Comparison of ENCODE assay signal across 9 cellular contexts in the genomic region with DNA sequence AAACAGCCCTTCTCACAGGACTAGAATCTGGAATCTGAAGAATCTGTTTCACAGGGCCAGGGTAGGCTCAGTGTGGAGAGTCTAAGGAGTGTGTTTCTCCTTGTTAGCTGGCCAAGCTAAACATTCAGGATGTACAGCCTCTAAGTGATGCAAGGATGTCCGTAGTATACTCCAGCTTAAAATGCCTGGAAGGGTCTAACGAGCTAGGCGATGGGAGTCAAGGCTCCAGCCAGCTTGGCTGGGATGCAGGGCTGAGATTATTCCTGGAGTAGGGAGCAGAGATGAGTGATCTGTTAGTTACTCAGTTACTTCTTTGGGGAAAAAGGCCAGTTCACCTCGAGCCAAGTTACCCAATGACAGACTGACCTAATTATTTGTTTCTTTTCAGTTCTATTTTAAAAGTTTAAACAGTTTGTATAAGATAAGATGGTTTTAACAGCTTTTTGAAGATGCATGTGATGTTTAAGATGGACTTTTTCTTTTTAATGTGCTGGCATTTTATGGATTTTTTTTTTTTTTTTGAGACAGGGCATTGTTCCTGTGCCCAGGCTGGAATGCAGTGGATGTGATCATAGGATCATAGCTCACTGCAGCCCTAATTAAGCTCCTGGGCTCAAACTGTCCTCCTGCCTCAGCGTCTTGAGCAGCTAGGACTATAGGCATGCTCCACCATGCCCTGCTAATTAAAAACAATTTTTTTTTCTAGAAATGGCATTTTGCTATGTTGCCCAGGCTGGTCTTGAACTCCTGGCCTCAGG. TPM values are rescaled to one million over a fixed set of nuclear protein-coding genes. Genes with fewer than 3 reads are reported as not detected.
A peak's percentile ranks its signal among the peaks of the same experiment; 100 is the strongest.
DNase-seq lines count a peak whose midpoint lies in the region; ATAC-seq and TF ChIP-seq lines count a peak whose summit lies in the region.
"Had no signal": no experiment of that assay in that cellular context is flagged by ENCODE, and none has a peak within 500 bp of the region (broad histone marks: within the 10 kb centered on the region; RNA-seq: fewer than 3 reads in every experiment).

No MANE protein-coding gene starts in this region.

- H3K4me1 Mint-ChIP-seq in natural killer cell, result peaks cover 62 to 63% of the 10 kb centered on the region in 2 donors

- DNase-seq in AG20443 (ENCODE audit: low spot score) (peak; percentile 69), SK-MEL-5 (ENCODE audit: low read depth, low spot score) (peak; percentile 42), foreskin fibroblast (peak; percentile 56 to 80), ovary (peak; percentile 38 to 68 (median 47)), natural killer cell (no peak), NCI-H128 (lab: John Stamatoyannopoulos, UW; ENCODE audit: unreplicated experiment) (no peak)
- DNase-seq: NCI-H187 had no signal

- no peaks in the 10 kb centered on the region for H3K9me3 Mint-ChIP-seq in natural killer cell

- peaks cover 22% of the 10 kb centered on the region for H3K4me1 ChIP-seq in ovary (ENCODE audit: insufficient read depth)

- in situ Hi-C loops in SK-MEL-5 (cut with HindIII; ENCODE audit: low pct_unique_long_range_greater_than_20kb, low sequenced_read_pairs), result no loop called here

- H3K27ac ChIP-seq in ovary, result no peak overlapping the region

- ATAC-seq in HG03439 (IDR thresholded peaks at IDR 0.05; ENCODE audit: unreplicated experiment), result no peak
- no peak for ATAC-seq in GM18520 (IDR thresholded peaks at IDR 0.05; ENCODE audit: unreplicated experiment)
- no peak for ATAC-seq in natural killer cell

- no peak for TF ChIP-seq CTCF in foreskin fibroblast (IDR thresholded peaks at IDR 0.05; ENCODE audit: low read depth, low read length)
- TF ChIP-seq CTCF in ovary (IDR thresholded peaks at IDR 0.05), result no peak
- TF ChIP-seq CTCF in natural killer cell (IDR thresholded peaks at IDR 0.05), result no peak

- no peaks in the 10 kb centered on the region for H3K9me3 ChIP-seq in ovary

- H3K27me3 Mint-ChIP-seq in natural killer cell (ENCODE audit: low read depth in 2 of 2), result no peaks in the 10 kb centered on the region

- no peak for TF ChIP-seq POLR2A in ovary (IDR thresholded peaks at IDR 0.05)

- H3K36me3 Mint-ChIP-seq in natural killer cell, result no peaks in the 10 kb centered on the region

- H3K36me3 ChIP-seq in ovary, result no peaks in the 10 kb centered on the region

- intact Hi-C loops in ovary (cut with DNase I) (no loop called here), natural killer cell (cut with micrococcal nuclease) (no loop called here)

- no peak overlapping the region for H3K4me3 Mint-ChIP-seq in natural killer cell

- 10 to 17% (median 14%) methylated on average over 5 of the region's 5 CpGs for WGBS in ovary, 3 donors

- H3K27ac Mint-ChIP-seq in natural killer cell, result no peak overlapping the region

- TF ChIP-seq EP300 in ovary (IDR thresholded peaks at IDR 0.05), result no peak

- H3K4me3 ChIP-seq in foreskin fibroblast (ENCODE audit: low read depth in 1 of 2, low read length in 2 of 2) (no peak overlapping the region), ovary (no peak overlapping the region)

- H3K27me3 ChIP-seq in ovary, result no peaks in the 10 kb centered on the region

RNA-seq across cellular contexts. Expression of a gene that starts 41.1 kb away (rescaled TPM):
- 33.4 and 35.2 TPM in 2 replicates for total RNA-seq in SK-MEL-5 (2014; rRNA removed; shearing (Covaris generic))
- polyA plus RNA-seq in SK-MEL-5 (2015; cell fraction: cytosol; rRNA removed), result 34.6 and 50.7 TPM in 2 replicates
- polyA plus RNA-seq in SK-MEL-5 (2015; cell fraction: nucleus; rRNA removed), result 52.2 and 79.7 TPM in 2 replicates
- total RNA-seq in ovary (100 to 1,000 TPM; 106 to 262 (median 191) TPM), natural killer cell (100 to 1,000 TPM; 325 to 434 (median 373) TPM)
- 100 to 1,000 TPM in 1 of 2 donors, 10 to 100 TPM in 1; 65.1 to 121 TPM for polyA plus RNA-seq in ovary

Comparison
In these comparisons a context has a peak if more than half of its experiments do, and no peak if none do; other contexts are left out.
1. DNase-seq: peak in AG20443 (single experiment), SK-MEL-5 (single experiment), foreskin fibroblast (2 of 2) and ovary (5 of 5); none in natural killer cell (single experiment) and NCI-H128 (single experiment).